ENCODE assay signal across 7 cellular contexts in the genomic region with DNA sequence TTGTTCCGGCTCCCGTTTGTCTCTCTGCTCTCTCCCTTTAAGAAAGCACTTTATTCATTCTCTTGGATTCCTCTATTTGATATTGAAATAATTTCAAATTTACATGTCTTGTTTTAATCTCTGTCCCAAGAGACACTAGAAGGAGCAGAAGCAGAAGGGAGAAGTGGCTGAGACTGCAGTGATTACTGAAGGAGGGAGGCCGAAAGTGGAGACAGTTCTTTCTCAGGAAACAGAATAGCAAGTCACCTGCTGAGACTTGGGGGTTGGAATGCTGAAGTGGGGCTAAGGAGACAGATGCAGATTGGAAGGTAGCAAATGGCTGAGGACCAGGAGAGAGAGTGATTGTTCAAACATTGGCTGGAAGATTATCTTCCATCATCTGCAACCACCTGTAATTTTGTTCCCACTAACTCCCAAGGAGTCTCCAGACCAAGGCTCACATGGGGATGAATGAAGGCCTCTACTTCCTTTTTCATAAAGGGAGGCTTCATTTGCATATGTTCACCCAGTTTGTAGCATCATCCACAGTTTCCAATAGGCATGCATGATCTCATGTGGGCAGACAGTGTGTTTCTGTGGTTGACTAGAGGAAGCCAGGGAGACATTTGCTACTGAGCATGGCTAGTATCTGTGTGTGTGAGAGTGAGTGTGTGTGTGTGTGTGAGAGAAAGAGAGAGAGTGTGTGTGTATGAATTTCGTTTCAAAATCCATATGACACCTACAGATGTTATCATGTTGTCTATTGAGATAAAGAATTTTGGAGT. TPM values are rescaled to one million over a fixed set of nuclear protein-coding genes. Genes with fewer than 3 reads are reported as not detected.
DNase-seq lines count a peak whose midpoint lies in the region; ATAC-seq and TF ChIP-seq lines count a peak whose summit lies in the region.

No MANE protein-coding gene starts in this region.

- H3K36me3 ChIP-seq in neutrophil (peaks cover 85% of the 10 kb centered on the region), PC-9 (ENCODE audit: low read depth) (no peaks in the 10 kb centered on the region)

- no peaks in the 10 kb centered on the region for H3K27me3 Mint-ChIP-seq in T-cell

- no peaks in the 10 kb centered on the region for H3K9me2 ChIP-seq in PC-9 (ENCODE audit: insufficient read depth)

- H3K27me3 ChIP-seq in neutrophil, result no peaks in the 10 kb centered on the region
- no peaks in the 10 kb centered on the region for H3K27me3 ChIP-seq in PC-9 (ENCODE audit: insufficient read depth, low read depth)

- no peaks in the 10 kb centered on the region for H3K36me3 Mint-ChIP-seq in T-cell

- no peaks in the 10 kb centered on the region for H4K20me1 ChIP-seq in PC-9 (ENCODE audit: insufficient read depth)

- peak overlapping the region; percentile 88 for H3K27ac ChIP-seq in neutrophil
- no peak overlapping the region for H3K27ac ChIP-seq in PC-9

- in situ Hi-C loops in G401 (cut with HindIII; ENCODE audit: low sequenced_read_pairs), result no loop called here

- peak overlapping the region in 1 of 3 donors; percentile 0 for H3K4me3 Mint-ChIP-seq in T-cell

- no TSS peak for BruUV-seq in PC-9 (replicated peaks; lab: Mats Ljungman, UMichigan)

- DNase-seq in T-cell (peak in 23 of 34 experiments; percentile 4 to 38 (median 18)), SHP77 (lab: John Stamatoyannopoulos, UW) (no peak), G401 (ENCODE audit: low spot score) (no peak), PC-9 (no peak)

- TF ChIP-seq CTCF in neutrophil (IDR thresholded peaks at IDR 0.05), result no peak
- TF ChIP-seq CTCF in PC-9 (conservative IDR thresholded peaks at IDR 0.05), result no peak

- H3K9me3 Mint-ChIP-seq in T-cell, result no peaks in the 10 kb centered on the region

- ATAC-seq in GM18868 (IDR thresholded peaks at IDR 0.05; ENCODE audit: unreplicated experiment), result peak; percentile 74
- peak; percentile 87 for ATAC-seq in HG02938 (IDR thresholded peaks at IDR 0.05; ENCODE audit: unreplicated experiment)
- ATAC-seq in T-cell (replicated peaks in 1 of 4), result peak; percentile 89 to 98 (median 93)

- H2AFZ ChIP-seq in PC-9, result no peak overlapping the region

- peak overlapping the region; percentile 15 to 22 for H3K27ac Mint-ChIP-seq in T-cell

- no peak overlapping the region for H3K4me2 ChIP-seq in PC-9

- CTCF ChIA-PET in T-cell (lab: Charles Lee), result interaction anchor here in 1 of 2 donors (0.6 kb wide), 1 partner anchor 1548 kb away, joined by 4 read pairs; no protein-coding TSS in a partner anchor
- CTCF ChIA-PET in PC-9 (lab: Charles Lee), result no interaction called here

- POLR2A ChIA-PET in T-cell (lab: Charles Lee) (no interaction called here), PC-9 (lab: Charles Lee; ENCODE audit: unreplicated experiment) (no interaction called here)

- peaks cover 20 to 25% (median 24%) of the 10 kb centered on the region in 3 donors for H3K4me1 Mint-ChIP-seq in T-cell

- no peaks in the 10 kb centered on the region for H3F3A ChIP-seq in PC-9 (ENCODE audit: insufficient read depth, low read depth)

- no peaks in the 10 kb centered on the region for H3K79me2 ChIP-seq in PC-9 (ENCODE audit: low read depth)

- H3K4me1 ChIP-seq in neutrophil (ENCODE audit: control insufficient read depth in 1 of 2, insufficient read depth in 1 of 2, low read depth in 1 of 2, low read length in 1 of 2) (no peaks in the 10 kb centered on the region), PC-9 (replicated peaks; ENCODE audit: insufficient read depth) (peaks cover 8% of the 10 kb centered on the region; the same call in 1 of the 2 replicates)

- H3K4me3 ChIP-seq in neutrophil (ENCODE audit: low read depth in 1 of 2, low read length in 1 of 2) (no peak overlapping the region), PC-9 (no peak overlapping the region)

- H3K9me3 ChIP-seq in neutrophil (no peaks in the 10 kb centered on the region), PC-9 (ENCODE audit: insufficient read depth, low read depth) (no peaks in the 10 kb centered on the region)

- intact Hi-C loops in PC-9 (cut with micrococcal nuclease; ENCODE audit: unreplicated experiment), result loop anchor here (5.0 kb wide), 3 partner anchors 163 to 503 kb away; partner anchors contain the start of gene CCR1

RNA-seq across cellular contexts. Expression of gene LTF, which starts 24.0 kb away (rescaled TPM):
- total RNA-seq in T-cell, result under 1 TPM in 1 of 5 donors, not detected in 4; 0.16 TPM
- not detected in 2 replicates for total RNA-seq in G401 (2014; rRNA removed; shearing (Covaris generic))
- total RNA-seq in PC-9 (2021), result not detected in 2 replicates

RNA-seq across cellular contexts. Expression of gene CCRL2, which starts 33.7 kb away (rescaled TPM):
- total RNA-seq in T-cell (1 to 10 TPM; 1.1 to 2.5 (median 1.6) TPM), PC-9 (2021) (1.2 TPM in 2 replicates)
- 0.98 and 3.2 TPM in 2 replicates for total RNA-seq in G401 (2014; rRNA removed; shearing (Covaris generic))

RNA-seq across cellular contexts. Expression of gene RTP3, which starts 57.1 kb away (rescaled TPM):
- total RNA-seq in T-cell (not detected), PC-9 (2021) (not detected in 2 replicates)
- not detected in 2 replicates for total RNA-seq in G401 (2014; rRNA removed; shearing (Covaris generic))

Comparison
In these comparisons a context has a peak if more than half of its experiments do, and no peak if none do; other contexts are left out.
1. DNase-seq: peak in T-cell (23 of 34); none in SHP77 (0 of 2), G401 (single experiment) and PC-9 (0 of 2).
2. Peak in every context shown above with its lines, with median percentiles within 50 percentile points of each other: ATAC-seq.